2 cellular contexts compared by ENCODE assay signal in genomic region chr17:27460196-27460725, GRCh38.
TF ChIP-seq lines count a peak whose summit lies in the region.

No MANE protein-coding gene starts in this region.

TF ChIP-seq in GM23338, 12 proteins besides CTCF, POLR2A, EP300 and RAD21:
- TF ChIP-seq ZNF331 (CRISPR knock-in tag; IDR thresholded peaks at IDR 0.05; ENCODE audit: low read depth) (no peak), EZH2 (IDR thresholded peaks at IDR 0.05; ENCODE audit: low read depth, unreplicated experiment) (no peak), POLR2AphosphoS5 (IDR thresholded peaks at IDR 0.05; ENCODE audit: low read depth) (no peak), CREB1 (CRISPR knock-in tag; IDR thresholded peaks at IDR 0.05; ENCODE audit: low read depth) (no peak), ZNF114 (CRISPR knock-in tag; IDR thresholded peaks at IDR 0.05) (no peak), REST (IDR thresholded peaks at IDR 0.05; ENCODE audit: unreplicated experiment) (no peak), ETS1 (IDR thresholded peaks at IDR 0.05) (no peak), JUNB (IDR thresholded peaks at IDR 0.05; ENCODE audit: unreplicated experiment) (no peak), ZNF462 (CRISPR knock-in tag; IDR thresholded peaks at IDR 0.05) (no peak), STAT1 (IDR thresholded peaks at IDR 0.05; ENCODE audit: unreplicated experiment) (no peak), EZH2phosphoT487 (IDR thresholded peaks at IDR 0.05; ENCODE audit: unreplicated experiment) (no peak), NANOG (IDR thresholded peaks at IDR 0.05; ENCODE audit: borderline replicate concordance) (no peak)

TF ChIP-seq in K562, 482 proteins besides CTCF, POLR2A, EP300 and RAD21:
- peak; percentile 60 for TF ChIP-seq MEIS2 (IDR thresholded peaks at IDR 0.05; ENCODE audit: partially characterized antibody)
- TF ChIP-seq RBFOX2 (IDR thresholded peaks at IDR 0.05; ENCODE audit: low read depth, low read length), result peak; percentile 48
- TF ChIP-seq PBX2 (CRISPR knock-in tag; IDR thresholded peaks at IDR 0.05; ENCODE audit: low read depth), result no peak
- TF ChIP-seq PBX2 (tag; conservative IDR thresholded peaks at IDR 0.05; ENCODE audit: low read depth), result 0 out of 2 replicates have a peak, but pooled peaks have one; percentile 30
- no peak for TF ChIP-seq TGIF2 (CRISPR knock-in tag; IDR thresholded peaks at IDR 0.05)
- no peak for TF ChIP-seq SETDB1 (IDR thresholded peaks at IDR 0.05; ENCODE audit: low read length)
- no peak for TF ChIP-seq ZNF134 (CRISPR knock-in tag; conservative IDR thresholded peaks at IDR 0.05)
- TF ChIP-seq CBFA2T2 (conservative IDR thresholded peaks at IDR 0.05), result no peak
- peak; percentile 15; the same call in 1 of the 2 replicates for TF ChIP-seq PKNOX1 (IDR thresholded peaks at IDR 0.05)
- TF ChIP-seq ZNF512 (tag; IDR thresholded peaks at IDR 0.05), result no peak
